In genomic region chr11:62591448-62592215, GRCh38 we compare ENCODE assay signal across 8 cellular contexts. TPM values are rescaled to one million over a fixed set of nuclear protein-coding genes. Genes with fewer than 3 reads are reported as not detected.
A peak's percentile ranks its signal among the peaks of the same experiment; 100 is the strongest.
DNase-seq lines count a peak whose midpoint lies in the region; ATAC-seq and TF ChIP-seq lines count a peak whose summit lies in the region.

Gene TUT1, minus strand, starts transcription at chr11:62591523. Its CDS starts 38 bp downstream, at chr11:62591485.

- H3K27ac Mint-ChIP-seq in activated T-helper 17 cell treated with anti-CD3 and anti-CD28 coated beads, Interleukin-2, amount 50 U/mL, for 72 hours = peak within 1 kb of the TSS; percentile 91
- H3K27ac Mint-ChIP-seq in naive thymus-derived CD8-positive, alpha-beta T cell = peak within 1 kb of the TSS; percentile 95 to 99 (median 98)

- peaks cover 84% of the 10 kb centered on the region for H3K36me3 Mint-ChIP-seq in activated T-helper 17 cell treated with anti-CD3 and anti-CD28 coated beads, Interleukin-2, amount 50 U/mL, for 72 hours (ENCODE audit: low read depth)
- H3K36me3 Mint-ChIP-seq in naive thymus-derived CD8-positive, alpha-beta T cell = peaks cover 4 to 57% (median 17%) of the 10 kb centered on the region in 3 donors

- H3K4me3 Mint-ChIP-seq in activated T-helper 17 cell treated with anti-CD3 and anti-CD28 coated beads, Interleukin-2, amount 50 U/mL, for 72 hours = peak within 1 kb of the TSS; percentile 91
- peak within 1 kb of the TSS; percentile 85 to 97 (median 94) for H3K4me3 Mint-ChIP-seq in naive thymus-derived CD8-positive, alpha-beta T cell

- H3K27ac ChIP-seq in RWPE1 = peak within 1 kb of the TSS; percentile 91

- no peaks in the 10 kb centered on the region for H3K9me3 Mint-ChIP-seq in activated T-helper 17 cell treated with anti-CD3 and anti-CD28 coated beads, Interleukin-2, amount 50 U/mL, for 72 hours
- no peaks in the 10 kb centered on the region for H3K9me3 Mint-ChIP-seq in naive thymus-derived CD8-positive, alpha-beta T cell

- CTCF ChIA-PET in RWPE1 (lab: Yijun Ruan, JAX) = interaction anchor here (0.6 kb wide), 2 partner anchors 19 to 215 kb away, joined by 3 read pairs; no protein-coding TSS in a partner anchor

- H3K4me1 Mint-ChIP-seq in activated T-helper 17 cell treated with anti-CD3 and anti-CD28 coated beads, Interleukin-2, amount 50 U/mL, for 72 hours = peaks cover 17% of the 10 kb centered on the region
- peaks cover 15 to 60% (median 51%) of the 10 kb centered on the region in 4 donors for H3K4me1 Mint-ChIP-seq in naive thymus-derived CD8-positive, alpha-beta T cell

- POLR2A ChIA-PET in RWPE1 (lab: Yijun Ruan, JAX; ENCODE audit: low non-redundant PET) = interaction anchor here (0.5 to 2.9 kb wide), 18 partner anchors 9 to 136 kb away, joined by 3 to 24 read pairs (median 4); partner anchors contain the start of genes AHNAK, B3GAT3, C11orf98 and CSKMT
- POLR2A ChIA-PET in naive thymus-derived CD8-positive, alpha-beta T cell (lab: Charles Lee) = interaction anchor here (0.5 to 8.1 kb wide), 59 partner anchors 10 to 1749 kb away, joined by 3 to 251 read pairs (median 6); partner anchors contain the start of genes AHNAK, B3GAT3, BSCL2 and C11orf98

- TF ChIP-seq CTCF in LNCaP clone FGC (IDR thresholded peaks at IDR 0.05; ENCODE audit: control insufficient read depth, extremely low read depth, insufficient read depth) (no peak), RWPE1 (conservative IDR thresholded peaks at IDR 0.05; ENCODE audit: low read depth) (no peak), fibroblast of mammary gland (conservative IDR thresholded peaks at IDR 0.05; ENCODE audit: control insufficient read depth, insufficient read depth, low read depth, low read length) (no peak)

- H3K27me3 Mint-ChIP-seq in activated T-helper 17 cell treated with anti-CD3 and anti-CD28 coated beads, Interleukin-2, amount 50 U/mL, for 72 hours = no peaks in the 10 kb centered on the region
- peaks cover 0 to 3% (median 0%) of the 10 kb centered on the region in 5 donors for H3K27me3 Mint-ChIP-seq in naive thymus-derived CD8-positive, alpha-beta T cell

- H3K4me3 ChIP-seq in LNCaP clone FGC (ENCODE audit: low read depth, low read length) (peak within 1 kb of the TSS; percentile 100), fibroblast of mammary gland (ENCODE audit: control insufficient read depth, low read depth, low read length) (peak within 1 kb of the TSS; percentile 65)

- DNase-seq in Daoy (ENCODE audit: low read depth) (peak; percentile 98), GOT3 (lab: John Stamatoyannopoulos, UW) (peak; percentile 92), LNCaP clone FGC (ENCODE audit: low read depth) (peak; percentile 99), RWPE1 (ENCODE audit: low spot score) (peak; percentile 89), fibroblast of mammary gland (ENCODE audit: low read depth) (peak; percentile 99)
- peak; percentile 81 to 98 (median 96) for DNase-seq in naive thymus-derived CD8-positive, alpha-beta T cell
- DNase-seq in stimulated activated naive CD4-positive, alpha-beta T cell (lab: John Stamatoyannopoulos, UW) = peak; percentile 90 to 98 (median 96)

- peak; percentile 95 for ATAC-seq in activated T-helper 17 cell treated with anti-CD3 and anti-CD28 coated beads, Interleukin-2, amount 50 U/mL, for 72 hours (replicated peaks)
- peak; percentile 84 to 86 for ATAC-seq in naive thymus-derived CD8-positive, alpha-beta T cell

RNA-seq across cellular contexts. Expression of gene TUT1, which starts in this region (rescaled TPM):
- total RNA-seq in Daoy (2014; rRNA removed; shearing (Covaris generic)) = 12.4 and 13.8 TPM in 2 replicates
- total RNA-seq in activated T-helper 17 cell treated with anti-CD3 and anti-CD28 coated beads, Interleukin-2, amount 50 U/mL, for 72 hours = 10 to 100 TPM; 23.8 to 25.7 TPM
- 10 to 100 TPM; 46.4 to 50.9 TPM for total RNA-seq in naive thymus-derived CD8-positive, alpha-beta T cell
- 10 to 100 TPM; 12.8 to 24.4 (median 16.9) TPM for polyA plus RNA-seq in naive thymus-derived CD8-positive, alpha-beta T cell

Comparison
In these comparisons a context has a peak if more than half of its experiments do, and no peak if none do; other contexts are left out.
1. Peak in every context shown above with its lines: DNase-seq, ATAC-seq, H3K4me3 ChIP-seq and H3K27ac ChIP-seq.